In genomic region chr10:34716958-34717357, GRCh38 we compare ENCODE assay signal across 1 cellular context.
TF ChIP-seq lines count a peak whose summit lies in the region.

No MANE protein-coding gene starts in this region.

TF ChIP-seq in K562, 482 proteins besides CTCF, POLR2A, EP300 and RAD21 (continued from another document):
- TF ChIP-seq NR0B1 (IDR thresholded peaks at IDR 0.05; ENCODE audit: partially characterized antibody) (no peak), SNAPC5 (CRISPR knock-in tag; IDR thresholded peaks at IDR 0.05) (no peak), JUND (IDR thresholded peaks at IDR 0.05; ENCODE audit: borderline replicate concordance, low read depth, low read length) (peak; percentile 24; the same call in 1 of the 2 replicates), JUND (tag; IDR thresholded peaks at IDR 0.05; ENCODE audit: borderline replicate concordance, low read depth, low read length) (no peak), TRIM24 (IDR thresholded peaks at IDR 0.05) (peak in 1 of 2 experiments; percentile 41; a peak in 1 of 4 replicates), CBFA2T3 (IDR thresholded peaks at IDR 0.05) (peak; percentile 85), MEIS2 (IDR thresholded peaks at IDR 0.05; ENCODE audit: partially characterized antibody) (peak; percentile 56), ZBED1 (IDR thresholded peaks at IDR 0.05) (no peak), NR2C1 (IDR thresholded peaks at IDR 0.05) (no peak), NR2C1 (tag; IDR thresholded peaks at IDR 0.05) (no peak), PML (IDR thresholded peaks at IDR 0.05; ENCODE audit: low read length) (peak; percentile 46; the same call in 1 of the 2 replicates), CBFA2T2 (conservative IDR thresholded peaks at IDR 0.05) (peak; percentile 79), HOMEZ (CRISPR knock-in tag; IDR thresholded peaks at IDR 0.05) (no peak), STAT5A (IDR thresholded peaks at IDR 0.05; ENCODE audit: borderline replicate concordance, low read length) (peak; percentile 41; the same call in 1 of the 2 replicates), REST (CRISPR knock-in tag; IDR thresholded peaks at IDR 0.05; ENCODE audit: low read depth) (no peak), KLF16 (IDR thresholded peaks at IDR 0.05) (peak; percentile 66), ESRRA (IDR thresholded peaks at IDR 0.05; ENCODE audit: borderline replicate concordance, low read depth) (peak; percentile 90; the same call in 1 of the 2 replicates), TCFL5 (CRISPR knock-in tag; conservative IDR thresholded peaks at IDR 0.05) (no peak), ZNF212 (CRISPR knock-in tag; IDR thresholded peaks at IDR 0.05) (no peak), TEAD1 (CRISPR knock-in tag; IDR thresholded peaks at IDR 0.05) (0 out of 4 replicates have a peak, but pooled peaks of 1 of the 2 experiments have one; percentile 26), VEZF1 (CRISPR knock-in tag; IDR thresholded peaks at IDR 0.05) (peak; percentile 78), BHLHE40 (IDR thresholded peaks at IDR 0.05; ENCODE audit: low read length) (no peak; the same call in 1 of the 2 replicates), TCF3 (CRISPR knock-in tag; IDR thresholded peaks at IDR 0.05) (peak; percentile 87), ZBTB11 (CRISPR knock-in tag; IDR thresholded peaks at IDR 0.05) (no peak), SOX6 (IDR thresholded peaks at IDR 0.05) (peak; percentile 81), RNF2 (IDR thresholded peaks at IDR 0.05) (0 out of 2 replicates have a peak, but pooled peaks have one; percentile 38), TEAD4 (IDR thresholded peaks at IDR 0.05; ENCODE audit: low read length) (peak; percentile 78), TEAD4 (CRISPR knock-in tag; IDR thresholded peaks at IDR 0.05; ENCODE audit: borderline replicate concordance) (no peak), NCOR1 (IDR thresholded peaks at IDR 0.05) (peak; percentile 61), HES1 (IDR thresholded peaks at IDR 0.05; ENCODE audit: low read depth) (peak; percentile 76), PATZ1 (CRISPR knock-in tag; IDR thresholded peaks at IDR 0.05; ENCODE audit: borderline replicate concordance) (no peak), ZBTB9 (CRISPR knock-in tag; IDR thresholded peaks at IDR 0.05) (peak; percentile 97)
